26 cellular contexts compared by ENCODE assay signal in genomic region chr17:82667668-82668000, GRCh38. TPM values are rescaled to one million over a fixed set of nuclear protein-coding genes. Genes with fewer than 3 reads are reported as not detected.
DNase-seq lines count a peak whose midpoint lies in the region; ATAC-seq and TF ChIP-seq lines count a peak whose summit lies in the region.
"Had no signal": no experiment of that assay in that cellular context is flagged by ENCODE, and none has a peak within 500 bp of the region (broad histone marks: within the 10 kb centered on the region; RNA-seq: fewer than 3 reads in every experiment).

No MANE protein-coding gene starts in this region.

- H4K20me1 ChIP-seq in BLaER1: no peaks in the 10 kb centered on the region
- no peaks in the 10 kb centered on the region for H4K20me1 ChIP-seq in neural progenitor cell (ENCODE audit: low read depth)

- no peak overlapping the region for H3K4me3 Mint-ChIP-seq in IgD-negative memory B cell
- H3K4me3 Mint-ChIP-seq in neural progenitor cell: no peak overlapping the region
- H3K4me3 Mint-ChIP-seq in naive thymus-derived CD4-positive, alpha-beta T cell: no peak overlapping the region
- H3K4me3 Mint-ChIP-seq: CD4-positive, alpha-beta memory T cell had no signal

- peak overlapping the region; percentile 61; the same call in 1 of the 2 replicates for H3K9ac ChIP-seq in BLaER1
- H3K9ac ChIP-seq in neural progenitor cell: no peak overlapping the region
- H3K9ac ChIP-seq: GM23248 had no signal

- peaks cover 0 to 6% (median 2%) of the 10 kb centered on the region in 3 donors for H3K4me1 Mint-ChIP-seq in IgD-negative memory B cell
- peaks cover 13% of the 10 kb centered on the region for H3K4me1 Mint-ChIP-seq in neural progenitor cell
- peaks cover under 1 to 12% (median 9%) of the 10 kb centered on the region in 7 donors for H3K4me1 Mint-ChIP-seq in naive thymus-derived CD4-positive, alpha-beta T cell

- H3K36me3 Mint-ChIP-seq in IgD-negative memory B cell (peaks cover 3% of the 10 kb centered on the region), neural progenitor cell (no peaks in the 10 kb centered on the region)
- no peaks in the 10 kb centered on the region for H3K36me3 Mint-ChIP-seq in naive thymus-derived CD4-positive, alpha-beta T cell

- H3K79me2 ChIP-seq in neural progenitor cell (ENCODE audit: low read depth): no peaks in the 10 kb centered on the region

- H3K27me3 Mint-ChIP-seq in IgD-negative memory B cell (no peaks in the 10 kb centered on the region), neural progenitor cell (ENCODE audit: insufficient read depth, low read depth) (peaks cover 5% of the 10 kb centered on the region)
- H3K27me3 Mint-ChIP-seq in naive thymus-derived CD4-positive, alpha-beta T cell: no peaks in the 10 kb centered on the region
- H3K27me3 Mint-ChIP-seq: CD4-positive, alpha-beta memory T cell had no signal

- no peak overlapping the region for H2AFZ ChIP-seq in neural progenitor cell (replicated peaks)
- H2AFZ ChIP-seq: GM23248 had no signal

- H3K27me3 ChIP-seq in BLaER1 (no peaks in the 10 kb centered on the region; the same call in 1 of the 2 replicates), neural progenitor cell (no peaks in the 10 kb centered on the region)
- no peaks in the 10 kb centered on the region for H3K27me3 ChIP-seq in naive thymus-derived CD4-positive, alpha-beta T cell (ENCODE audit: control insufficient read depth in 2 of 2, insufficient read depth in 2 of 2, low read length in 2 of 2)
- H3K27me3 ChIP-seq: SJSA1 had no signal

- intact Hi-C loops in naive thymus-derived CD4-positive, alpha-beta T cell (cut with micrococcal nuclease): no loop called here

- ATAC-seq in GM19324 (IDR thresholded peaks at IDR 0.05; ENCODE audit: low FRiP score, unreplicated experiment): no peak
- ATAC-seq in naive thymus-derived CD4-positive, alpha-beta T cell: no peak

- CTCF ChIA-PET in naive thymus-derived CD4-positive, alpha-beta T cell (lab: Charles Lee): interaction anchor here (0.6 to 1.0 kb wide), 2 partner anchors 108 to 109 kb away, joined by 3 read pairs; no protein-coding TSS in a partner anchor

- 0 out of 2 replicates have a peak overlapping the region, but pooled peaks have one; percentile 18 for H3K27ac ChIP-seq in BLaER1
- H3K27ac ChIP-seq in neural progenitor cell: no peak overlapping the region
- no peak overlapping the region for H3K27ac ChIP-seq in naive thymus-derived CD4-positive, alpha-beta T cell (ENCODE audit: low read depth, low read length)
- H3K27ac ChIP-seq: GM23248, HL-60, SJSA1 had no signal

- peak overlapping the region; percentile 91 for H3K4me2 ChIP-seq in BLaER1
- no peak overlapping the region for H3K4me2 ChIP-seq in neural progenitor cell

- no peak for TF ChIP-seq CTCF in neural progenitor cell (IDR thresholded peaks at IDR 0.05)

- no peaks in the 10 kb centered on the region for H3F3A ChIP-seq in neural progenitor cell (ENCODE audit: low read depth)

- no peaks in the 10 kb centered on the region for H3K9me3 Mint-ChIP-seq in IgD-negative memory B cell
- H3K9me3 Mint-ChIP-seq in neural progenitor cell: no peaks in the 10 kb centered on the region
- no peaks in the 10 kb centered on the region for H3K9me3 Mint-ChIP-seq in naive thymus-derived CD4-positive, alpha-beta T cell
- H3K9me3 Mint-ChIP-seq: CD4-positive, alpha-beta memory T cell had no signal

- POLR2A ChIA-PET in naive thymus-derived CD4-positive, alpha-beta T cell (lab: Charles Lee): no interaction called here

- H3K36me3 ChIP-seq in BLaER1: no peaks in the 10 kb centered on the region
- H3K36me3 ChIP-seq in neural progenitor cell: no peaks in the 10 kb centered on the region
- no peaks in the 10 kb centered on the region for H3K36me3 ChIP-seq in naive thymus-derived CD4-positive, alpha-beta T cell (ENCODE audit: control insufficient read depth in 2 of 3, insufficient read depth in 3 of 3, low read length in 3 of 3)
- H3K36me3 ChIP-seq: SJSA1 had no signal

- H3K4me3 ChIP-seq in BLaER1: peak overlapping the region; percentile 57; the same call in 1 of the 2 replicates
- no peak overlapping the region for H3K4me3 ChIP-seq in neural progenitor cell
- H3K4me3 ChIP-seq in naive thymus-derived CD4-positive, alpha-beta T cell (ENCODE audit: low read length): no peak overlapping the region
- H3K4me3 ChIP-seq: GM23248, SJSA1 had no signal

- H3K27ac Mint-ChIP-seq in IgD-negative memory B cell (peak overlapping the region in 2 of 3 donors; percentile 12 to 69), neural progenitor cell (peak overlapping the region; percentile 92)
- no peak overlapping the region for H3K27ac Mint-ChIP-seq in naive thymus-derived CD4-positive, alpha-beta T cell
- H3K27ac Mint-ChIP-seq: CD4-positive, alpha-beta memory T cell had no signal

- peaks cover 60% of the 10 kb centered on the region for H3K4me1 ChIP-seq in BLaER1
- peaks cover 14% of the 10 kb centered on the region for H3K4me1 ChIP-seq in neural progenitor cell
- no peaks in the 10 kb centered on the region for H3K4me1 ChIP-seq in naive thymus-derived CD4-positive, alpha-beta T cell (ENCODE audit: control insufficient read depth in 2 of 2, insufficient read depth in 2 of 2, low read length in 2 of 2)
- H3K4me1 ChIP-seq: Caco-2 had no signal

- no peaks in the 10 kb centered on the region for H3K9me3 ChIP-seq in BLaER1
- no peaks in the 10 kb centered on the region for H3K9me3 ChIP-seq in neural progenitor cell (ENCODE audit: low read depth)
- H3K9me3 ChIP-seq in naive thymus-derived CD4-positive, alpha-beta T cell (ENCODE audit: control insufficient read depth in 2 of 3, low read length in 3 of 3): no peaks in the 10 kb centered on the region
- H3K9me3 ChIP-seq: Caco-2, SJSA1 had no signal

- peak; percentile 62 for DNase-seq in cerebellum (ENCODE audit: low spot score)
- DNase-seq in neural progenitor cell (ENCODE audit: low spot score): no peak
- DNase-seq in GM19238 (ENCODE audit: insufficient read length, low spot score): no peak
- no peak for DNase-seq in NCI-H1436 treated with DMSO at 0.1 percent for 48 hours (lab: John Stamatoyannopoulos, UW)
- no peak for DNase-seq in naive thymus-derived CD4-positive, alpha-beta T cell
- DNase-seq: Caco-2; CD4-positive, alpha-beta memory T cell; DMS79 treated with DMSO at 0.1 percent for 48 hours; GM23248; H7; Karpas-422; NCI-H1092; NCI-H1417 treated with DMSO at 0.1 percent for 48 hours; NCI-H187; NCI-H2081 treated with DMSO at 0.1 percent for 48 hours; NCI-H2171 treated with DMSO at 0.1 percent for 48 hours; NCI-H345; NCI-H524; NCI-H748 treated with DMSO at 0.1 percent for 48 hours; PC-3; Right ventricle myocardium superior had no signal

RNA-seq across cellular contexts. Expression of gene WDR45B, which starts 19.4 kb away (rescaled TPM):
- 32.1 TPM for polyA plus RNA-seq in IgD-negative memory B cell
- 49.4 TPM for total RNA-seq in cerebellum
- 110 and 145 TPM in 2 replicates for total RNA-seq in neural progenitor cell (ENCODE audit: low replicate concordance)
- total RNA-seq in naive thymus-derived CD4-positive, alpha-beta T cell: 10 to 100 TPM; 44.9 to 91.6 (median 68.4) TPM
- 10 to 100 TPM; 30.5 to 36.8 TPM for polyA plus RNA-seq in naive thymus-derived CD4-positive, alpha-beta T cell

RNA-seq across cellular contexts. Expression of gene RAB40B, which starts 30.9 kb away (rescaled TPM):
- polyA plus RNA-seq in IgD-negative memory B cell: 1.9 TPM
- 9.8 TPM for total RNA-seq in cerebellum
- total RNA-seq in neural progenitor cell (ENCODE audit: low replicate concordance): 5.6 and 10.3 TPM in 2 replicates
- total RNA-seq in naive thymus-derived CD4-positive, alpha-beta T cell: 1 to 10 TPM; 2.8 to 6.1 (median 3.6) TPM
- 1 to 10 TPM; 1.3 to 2.5 TPM for polyA plus RNA-seq in naive thymus-derived CD4-positive, alpha-beta T cell

RNA-seq across cellular contexts. Expression of gene FN3KRP, which starts 48.9 kb away (rescaled TPM):
- polyA plus RNA-seq in IgD-negative memory B cell: 16.7 TPM
- total RNA-seq in cerebellum (14.8 TPM), neural progenitor cell (ENCODE audit: low replicate concordance) (19.2 and 29.8 TPM in 2 replicates)
- 10 to 100 TPM; 29.9 to 38.7 (median 35.7) TPM for total RNA-seq in naive thymus-derived CD4-positive, alpha-beta T cell
- 10 to 100 TPM; 31.5 to 32.8 TPM for polyA plus RNA-seq in naive thymus-derived CD4-positive, alpha-beta T cell

Comparison
In these comparisons a context has a peak if more than half of its experiments do, and no peak if none do; other contexts are left out.
1. H3K27ac Mint-ChIP-seq: peak in IgD-negative memory B cell (2 of 3) and neural progenitor cell (single experiment); none in naive thymus-derived CD4-positive, alpha-beta T cell (0 of 9).